In genomic region chr5:29054694-29055093, GRCh38 we compare ENCODE assay signal across 16 cellular contexts.
DNase-seq lines count a peak whose midpoint lies in the region; ATAC-seq and TF ChIP-seq lines count a peak whose summit lies in the region.
"Had no signal": no experiment of that assay in that cellular context is flagged by ENCODE, and none has a peak within 500 bp of the region (broad histone marks: within the 10 kb centered on the region; RNA-seq: fewer than 3 reads in every experiment).

No MANE protein-coding gene starts in this region.

- DNase-seq in NCI-H748 (lab: John Stamatoyannopoulos, UW; ENCODE audit: unreplicated experiment) (peak; percentile 24), NCI-H748 treated with DMSO at 0.1 percent for 48 hours (lab: John Stamatoyannopoulos, UW) (no peak), RWPE2 (ENCODE audit: low spot score) (no peak), foreskin keratinocyte (peak; percentile 32 to 74), NAMALWA (ENCODE audit: low spot score) (no peak)
- DNase-seq in activated CD4-positive, alpha-beta T cell treated with anti-CD3 and anti-CD28 coated beads, Interleukin-2, amount 50 U/mL, for 1 hour: no peak
- DNase-seq: CD4-positive, alpha-beta memory T cell; DMS153; DMS79; GDM1; HCEC 1CT had no signal

- H3K9me3 ChIP-seq in RWPE2 (ENCODE audit: severe bottlenecking): no peaks in the 10 kb centered on the region
- H3K9me3 ChIP-seq: BLaER1 had no signal

- no peaks in the 10 kb centered on the region for H3K36me3 ChIP-seq in RWPE2 (ENCODE audit: low read depth)
- H3K36me3 ChIP-seq: BLaER1 had no signal

- H3K27me3 ChIP-seq in RWPE2 (ENCODE audit: insufficient read depth, poor library complexity, severe bottlenecking): no peaks in the 10 kb centered on the region
- no peaks in the 10 kb centered on the region for H3K27me3 ChIP-seq in foreskin keratinocyte
- H3K27me3 ChIP-seq: BLaER1 had no signal

- peak; percentile 81 for ATAC-seq in RWPE2 (ENCODE audit: low read depth)
- peak; percentile 90 for ATAC-seq in foreskin keratinocyte
- no peak for ATAC-seq in HG03135 (IDR thresholded peaks at IDR 0.05; ENCODE audit: unreplicated experiment)
- ATAC-seq: GM23338, HepG2 had no signal

- peaks cover 13% of the 10 kb centered on the region for H3K4me1 ChIP-seq in RWPE2 (ENCODE audit: insufficient read depth, poor library complexity, severe bottlenecking)
- no peaks in the 10 kb centered on the region for H3K4me1 ChIP-seq in foreskin keratinocyte
- H3K4me1 ChIP-seq: BLaER1 had no signal

- H3K4me3 ChIP-seq in RWPE2 (ENCODE audit: severe bottlenecking): no peak overlapping the region
- H3K4me3 ChIP-seq: BLaER1, GM23338 had no signal

- no peak overlapping the region for H3K27ac ChIP-seq in RWPE2 (ENCODE audit: poor library complexity, severe bottlenecking)
- no peak overlapping the region for H3K27ac ChIP-seq in foreskin keratinocyte
- H3K27ac ChIP-seq: 22Rv1, BLaER1 had no signal

- TF ChIP-seq CTCF in RWPE2 (IDR thresholded peaks at IDR 0.05; ENCODE audit: poor library complexity, severe bottlenecking) (no peak), foreskin keratinocyte (conservative IDR thresholded peaks at IDR 0.05) (no peak)

Comparison
In these comparisons a context has a peak if more than half of its experiments do, and no peak if none do; other contexts are left out.
1. DNase-seq: peak in NCI-H748 (single experiment) and foreskin keratinocyte (2 of 2); none in NCI-H748 treated with DMSO at 0.1 percent for 48 hours (single experiment), RWPE2 (single experiment), activated CD4-positive, alpha-beta T cell treated with anti-CD3 and anti-CD28 coated beads, Interleukin-2, amount 50 U/mL, for 1 hour (single experiment) and NAMALWA (single experiment).